Comparison of ENCODE assay signal across 9 cellular contexts in the genomic region with DNA sequence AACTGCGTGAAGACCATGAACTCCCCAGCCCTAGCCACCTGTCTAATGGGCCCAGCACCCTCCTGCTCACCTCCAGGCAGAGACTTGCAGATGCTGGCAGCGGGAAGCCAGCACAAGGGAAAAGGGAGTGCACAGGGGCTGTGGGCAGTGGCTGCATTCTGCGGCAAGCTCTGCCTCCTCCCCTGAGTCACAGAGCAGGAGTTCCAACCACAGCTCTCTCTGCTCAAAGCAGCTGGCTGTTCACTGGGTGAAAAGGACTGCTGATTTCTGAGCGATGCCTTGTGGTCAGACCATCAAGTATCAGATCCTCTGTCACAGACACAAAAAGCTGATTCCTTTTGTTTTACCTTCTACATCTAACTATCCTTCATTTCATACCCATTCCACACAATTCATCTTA. TPM values are rescaled to one million over a fixed set of nuclear protein-coding genes. Genes with fewer than 3 reads are reported as not detected.
DNase-seq lines count a peak whose midpoint lies in the region; ATAC-seq and TF ChIP-seq lines count a peak whose summit lies in the region.
"Had no signal": no experiment of that assay in that cellular context is flagged by ENCODE, and none has a peak within 500 bp of the region (broad histone marks: within the 10 kb centered on the region; RNA-seq: fewer than 3 reads in every experiment).

No MANE protein-coding gene starts in this region.

- ATAC-seq in GM18909 (IDR thresholded peaks at IDR 0.05; ENCODE audit: poor library complexity, unreplicated experiment) (peak; percentile 93), HG02642 (IDR thresholded peaks at IDR 0.05; ENCODE audit: poor library complexity, unreplicated experiment) (peak; percentile 76)

- H3K27ac ChIP-seq in osteoblast (ENCODE audit: low read depth, low read length): no peak overlapping the region
- H3K27ac ChIP-seq: vagina had no signal

- no peaks in the 10 kb centered on the region for H3K9me3 ChIP-seq in osteoblast (ENCODE audit: low read depth, low read length)
- H3K9me3 ChIP-seq: vagina had no signal

- H3K4me2 ChIP-seq in osteoblast (ENCODE audit: insufficient read depth, low read length): no peak overlapping the region

- no peaks in the 10 kb centered on the region for H4K20me1 ChIP-seq in osteoblast (ENCODE audit: insufficient read depth, low read length)

- no peak overlapping the region for H2AFZ ChIP-seq in osteoblast (ENCODE audit: low read length)

- TF ChIP-seq CTCF in NB4 (IDR thresholded peaks at IDR 0.05; ENCODE audit: low read depth, low read length): no peak
- TF ChIP-seq CTCF in osteoblast (IDR thresholded peaks at IDR 0.05; ENCODE audit: extremely low read depth, low read depth, low read length): no peak

- TF ChIP-seq POLR2A in NB4 (IDR thresholded peaks at IDR 0.05; ENCODE audit: extremely low read depth, insufficient read length): no peak

- no peaks in the 10 kb centered on the region for H3K36me3 ChIP-seq in osteoblast (ENCODE audit: insufficient read depth, low read length)
- H3K36me3 ChIP-seq: vagina had no signal

- H3K79me2 ChIP-seq in osteoblast (ENCODE audit: insufficient read depth, low read length): no peaks in the 10 kb centered on the region

- peaks cover 46% of the 10 kb centered on the region for H3K27me3 ChIP-seq in osteoblast (ENCODE audit: insufficient read depth, low read length)

- H3K4me1 ChIP-seq in osteoblast (ENCODE audit: insufficient read depth, low read length): peaks cover 8% of the 10 kb centered on the region

- peak; percentile 84 for DNase-seq in NB4 (ENCODE audit: low read depth)
- peak; percentile 96 for DNase-seq in osteoblast (ENCODE audit: insufficient read length, low spot score, missing footprints)
- no peak for DNase-seq in NCI-H1105 (lab: John Stamatoyannopoulos, UW)
- DNase-seq in NCI-H1417 treated with DMSO at 0.1 percent for 48 hours (lab: John Stamatoyannopoulos, UW): no peak
- DNase-seq in COLO668 (lab: John Stamatoyannopoulos, UW; ENCODE audit: unreplicated experiment): no peak
- no peak for DNase-seq in activated naive CD4-positive, alpha-beta T cell treated with Interleukin-2 at 50 U/mL for 16 hours

- H3K4me3 ChIP-seq in NB4 (ENCODE audit: low read depth, low read length): no peak overlapping the region
- H3K4me3 ChIP-seq in osteoblast (ENCODE audit: insufficient read depth, low read length): no peak overlapping the region
- H3K4me3 ChIP-seq: vagina had no signal

RNA-seq across cellular contexts. Expression of gene NKX2-2, which starts 10.5 kb away (rescaled TPM):
- total RNA-seq in osteoblast: under 0.01 TPM in 1 of 2 replicates, not detected in the other
- total RNA-seq: vagina had no signal

Comparison
In these comparisons a context has a peak if more than half of its experiments do, and no peak if none do; other contexts are left out.
1. DNase-seq: peak in NB4 (single experiment) and osteoblast (single experiment); none in NCI-H1105 (single experiment), NCI-H1417 treated with DMSO at 0.1 percent for 48 hours (single experiment), COLO668 (single experiment) and activated naive CD4-positive, alpha-beta T cell treated with Interleukin-2 at 50 U/mL for 16 hours (single experiment).